Comparison of ENCODE assay signal across 31 cellular contexts in genomic region chr10:90780488-90780887, GRCh38.
"Had no signal": no experiment of that assay in that cellular context is flagged by ENCODE, and none has a peak within 500 bp of the region (broad histone marks: within the 10 kb centered on the region; RNA-seq: fewer than 3 reads in every experiment).

No MANE protein-coding gene starts in this region.

- H3K9me3 ChIP-seq: ovary, psoas muscle, spleen, suprapubic skin, testis, tibial artery, transverse colon, upper lobe of right lung, uterus had no signal

- H3K27ac Mint-ChIP-seq: natural killer cell; nephron; neural progenitor cell; progenitor cell of endocrine pancreas; stimulated activated memory B cell treated with anti-CD40 and anti-IgM and Interleukin-4, amounts not matched to agents 10 μg/mL and 1 μg/mL and 100 μg/mL, for 72 hours; stimulated activated naive CD8-positive, alpha-beta T cell treated with anti-CD3 and anti-CD28 coated beads, Interleukin-15, amount 100 ng/mL, for 72 hours; type B pancreatic cell had no signal

- H3K4me1 Mint-ChIP-seq: natural killer cell; nephron; stimulated activated memory B cell treated with anti-CD40 and anti-IgM and Interleukin-4, amounts not matched to agents 10 μg/mL and 1 μg/mL and 100 μg/mL, for 72 hours; stimulated activated naive CD8-positive, alpha-beta T cell treated with anti-CD3 and anti-CD28 coated beads, Interleukin-15, amount 100 ng/mL, for 72 hours had no signal

- H3K27ac ChIP-seq: neural progenitor cell, ovary, parathyroid adenoma, psoas muscle, skin epidermis, spleen, suprapubic skin, testis, tibial artery, transverse colon, upper lobe of right lung, uterus had no signal

- H3K4me1 ChIP-seq: parathyroid adenoma, psoas muscle, suprapubic skin, testis, tibial artery, transverse colon, upper lobe of right lung, uterus had no signal

- H3K36me3 Mint-ChIP-seq: natural killer cell; neural progenitor cell; stimulated activated memory B cell treated with anti-CD40 and anti-IgM and Interleukin-4, amounts not matched to agents 10 μg/mL and 1 μg/mL and 100 μg/mL, for 72 hours; type B pancreatic cell had no signal

- H2AFZ ChIP-seq: neural progenitor cell, parathyroid adenoma had no signal

- H3K4me3 ChIP-seq: neural progenitor cell, ovary, psoas muscle, skin epidermis, smooth muscle cell, spleen, suprapubic skin, testis, tibial artery, transverse colon, upper lobe of right lung, uterus had no signal

- H3K27me3 ChIP-seq: neural progenitor cell, ovary, suprapubic skin, testis, tibial artery, transverse colon, upper lobe of right lung, uterus had no signal

- H3K27me3 Mint-ChIP-seq: progenitor cell of endocrine pancreas had no signal

- ATAC-seq: natural killer cell; psoas muscle; right cardiac atrium; sciatic nerve; stimulated activated memory B cell treated with anti-CD40 and anti-IgM and Interleukin-4, amounts not matched to agents 10 μg/mL and 1 μg/mL and 100 μg/mL, for 72 hours; stimulated activated naive CD8-positive, alpha-beta T cell treated with anti-CD3 and anti-CD28 coated beads, Interleukin-15, amount 100 ng/mL, for 72 hours; stimulated activated naive CD8-positive, alpha-beta T cell treated with anti-CD3 and anti-CD28 coated beads, Interleukin-15, Interleukin-2, amounts not matched to agents 100 U/mL and 50 U/mL, for 24 hours; upper lobe of right lung had no signal

- H3K4me2 ChIP-seq: neural progenitor cell, smooth muscle cell had no signal

- H3K9me3 Mint-ChIP-seq: natural killer cell; nephron; stimulated activated memory B cell treated with anti-CD40 and anti-IgM and Interleukin-4, amounts not matched to agents 10 μg/mL and 1 μg/mL and 100 μg/mL, for 72 hours; stimulated activated naive CD8-positive, alpha-beta T cell treated with anti-CD3 and anti-CD28 coated beads, Interleukin-15, amount 100 ng/mL, for 72 hours; type B pancreatic cell had no signal

- H3K36me3 ChIP-seq: neural progenitor cell, ovary, spleen, suprapubic skin, tibial artery, transverse colon, upper lobe of right lung, uterus had no signal

- DNase-seq: natural killer cell; occipital lobe; ovary; posterior cingulate gyrus; psoas muscle; right cardiac atrium; spleen; stimulated activated CD4-positive, alpha-beta T cell treated with anti-CD3 and anti-CD28 coated beads, Interleukin-12 subunit alpha, Interleukin-12 subunit beta, amount 100 ng/mL, for 4 hours; stimulated activated CD4-positive, alpha-beta T cell treated with anti-CD3 and anti-CD28 coated beads, Interleukin-1b, Interleukin-23, amount 100 ng/mL, for 48 hours; stimulated activated CD4-positive, alpha-beta T cell treated with anti-CD3 and anti-CD28 coated beads, Interleukin-4, amount 100 ng/mL, for 1 hour; stimulated activated CD4-positive, alpha-beta T cell treated with anti-CD3 and anti-CD28 coated beads, Interleukin-4, amount 100 ng/mL, for 4 hours; stimulated activated CD8-positive, alpha-beta memory T cell treated with anti-CD3 and anti-CD28 coated beads, Interleukin-4, amount 100 ng/mL, for 48 hours; stimulated activated naive CD4-positive, alpha-beta T cell; stimulated activated naive CD8-positive, alpha-beta T cell treated with anti-CD3 and anti-CD28 coated beads, Interleukin-15, amount 100 ng/mL, for 72 hours; stimulated activated naive CD8-positive, alpha-beta T cell treated with anti-CD3 and anti-CD28 coated beads, Interleukin-15, Interleukin-2, amounts not matched to agents 100 U/mL and 50 U/mL, for 24 hours; substantia nigra; testis; tibial artery; transverse colon; upper lobe of right lung; uterus had no signal

- H3K9ac ChIP-seq: neural progenitor cell, parathyroid adenoma had no signal

- H3K4me3 Mint-ChIP-seq: natural killer cell; nephron; neural progenitor cell; stimulated activated memory B cell treated with anti-CD40 and anti-IgM and Interleukin-4, amounts not matched to agents 10 μg/mL and 1 μg/mL and 100 μg/mL, for 72 hours; stimulated activated naive CD8-positive, alpha-beta T cell treated with anti-CD3 and anti-CD28 coated beads, Interleukin-15, amount 100 ng/mL, for 72 hours; type B pancreatic cell had no signal
